In genomic region chr15:34418435-34418834, GRCh38 we compare ENCODE assay signal across 8 cellular contexts. TPM values are rescaled to one million over a fixed set of nuclear protein-coding genes. Genes with fewer than 3 reads are reported as not detected.
A peak's percentile ranks its signal among the peaks of the same experiment; 100 is the strongest.
DNase-seq lines count a peak whose midpoint lies in the region; ATAC-seq and TF ChIP-seq lines count a peak whose summit lies in the region.
"Not testable (repeated sequence)": the region's sequence is repeated elsewhere in the genome, so short reads cannot be mapped to it uniquely, and the experiment has no call there.

No MANE protein-coding gene starts in this region.

- H3K27me3 ChIP-seq in upper lobe of right lung, result not testable (repeated sequence)

- peak; percentile 0 for DNase-seq in HT-29 (ENCODE audit: low spot score)
- DNase-seq in T-helper 2 cell treated with Interferon-gamma antibody and Interleukin-4, amounts not matched to agents 5 μg/mL and 100 μg/mL, for 36 hours (ENCODE audit: low spot score); activated CD8-positive, alpha-beta T cell treated with anti-CD3 and anti-CD28 coated beads, Interleukin-2, amount 10 ng/mL, durations not matched to agents 7 days and 5 days; activated T-helper 1 cell treated with anti-CD3 and anti-CD28 coated beads, Interleukin-12 subunit alpha, Interleukin-12 subunit beta, Interleukin-2, Interleukin-4 antibody, amounts not matched to agents 30 ng/mL and 10 ng/mL and 1 ng/mL, durations not matched to agents 14 hours and 24 hours and 36 hours (ENCODE audit: low spot score); immature natural killer cell; upper lobe of right lung: not testable (repeated sequence)
- peak; percentile 50 for DNase-seq in activated CD4-positive, alpha-beta T cell treated with anti-CD3 and anti-CD28 coated beads, Interleukin-2, amount 10 ng/mL, durations not matched to agents 24 days and 14 days

- not testable (repeated sequence) for H3K27me3 Mint-ChIP-seq in T-helper 2 cell treated with Interferon-gamma antibody and Interleukin-4, amounts not matched to agents 5 μg/mL and 100 μg/mL, for 36 hours (ENCODE audit: low read depth); activated CD4-positive, alpha-beta T cell treated with anti-CD3 and anti-CD28 coated beads, Interleukin-2, amount 10 ng/mL, durations not matched to agents 24 days and 14 days; activated CD8-positive, alpha-beta T cell treated with anti-CD3 and anti-CD28 coated beads, Interleukin-2, amount 10 ng/mL, durations not matched to agents 7 days and 5 days (ENCODE audit: low read depth); activated T-helper 1 cell treated with anti-CD3 and anti-CD28 coated beads, Interleukin-12 subunit alpha, Interleukin-12 subunit beta, Interleukin-2, Interleukin-4 antibody, amounts not matched to agents 30 ng/mL and 10 ng/mL and 1 ng/mL, durations not matched to agents 14 hours and 24 hours and 36 hours (ENCODE audit: insufficient read depth); dendritic cell treated with granulocyte-macrophage colony-stimulating factor and Interleukin-4, amounts not matched to agents 40 ng/mL and 50 ng/mL, for 4 days; immature natural killer cell (ENCODE audit: low read depth in 3 of 3)

- not testable (repeated sequence) for H3K4me3 ChIP-seq in upper lobe of right lung

- H3K4me1 ChIP-seq in upper lobe of right lung, result not testable (repeated sequence)

- peak overlapping the region; percentile 4 for H3K27ac Mint-ChIP-seq in T-helper 2 cell treated with Interferon-gamma antibody and Interleukin-4, amounts not matched to agents 5 μg/mL and 100 μg/mL, for 36 hours
- H3K27ac Mint-ChIP-seq in activated CD4-positive, alpha-beta T cell treated with anti-CD3 and anti-CD28 coated beads, Interleukin-2, amount 10 ng/mL, durations not matched to agents 24 days and 14 days, result peak overlapping the region; percentile 13
- H3K27ac Mint-ChIP-seq in activated CD8-positive, alpha-beta T cell treated with anti-CD3 and anti-CD28 coated beads, Interleukin-2, amount 10 ng/mL, durations not matched to agents 7 days and 5 days, result peak overlapping the region; percentile 19
- H3K27ac Mint-ChIP-seq in activated T-helper 1 cell treated with anti-CD3 and anti-CD28 coated beads, Interleukin-12 subunit alpha, Interleukin-12 subunit beta, Interleukin-2, Interleukin-4 antibody, amounts not matched to agents 30 ng/mL and 10 ng/mL and 1 ng/mL, durations not matched to agents 14 hours and 24 hours and 36 hours, result peak overlapping the region; percentile 55
- peak overlapping the region; percentile 65 for H3K27ac Mint-ChIP-seq in dendritic cell treated with granulocyte-macrophage colony-stimulating factor and Interleukin-4, amounts not matched to agents 40 ng/mL and 50 ng/mL, for 4 days
- H3K27ac Mint-ChIP-seq in immature natural killer cell, result peak overlapping the region in 1 of 6 donors; percentile 18

- not testable (repeated sequence) for H3K9me3 ChIP-seq in upper lobe of right lung

- not testable (repeated sequence) for H3K9me3 Mint-ChIP-seq in T-helper 2 cell treated with Interferon-gamma antibody and Interleukin-4, amounts not matched to agents 5 μg/mL and 100 μg/mL, for 36 hours; activated CD4-positive, alpha-beta T cell treated with anti-CD3 and anti-CD28 coated beads, Interleukin-2, amount 10 ng/mL, durations not matched to agents 24 days and 14 days; activated CD8-positive, alpha-beta T cell treated with anti-CD3 and anti-CD28 coated beads, Interleukin-2, amount 10 ng/mL, durations not matched to agents 7 days and 5 days (ENCODE audit: insufficient read depth); activated T-helper 1 cell treated with anti-CD3 and anti-CD28 coated beads, Interleukin-12 subunit alpha, Interleukin-12 subunit beta, Interleukin-2, Interleukin-4 antibody, amounts not matched to agents 30 ng/mL and 10 ng/mL and 1 ng/mL, durations not matched to agents 14 hours and 24 hours and 36 hours; dendritic cell treated with granulocyte-macrophage colony-stimulating factor and Interleukin-4, amounts not matched to agents 40 ng/mL and 50 ng/mL, for 4 days; immature natural killer cell

- H3K27ac ChIP-seq in upper lobe of right lung, result not testable (repeated sequence)

- POLR2A ChIA-PET in activated CD8-positive, alpha-beta T cell treated with anti-CD3 and anti-CD28 coated beads, Interleukin-2, amount 10 ng/mL, durations not matched to agents 7 days and 5 days (lab: Charles Lee), result not testable (repeated sequence)

- H3K4me1 Mint-ChIP-seq in T-helper 2 cell treated with Interferon-gamma antibody and Interleukin-4, amounts not matched to agents 5 μg/mL and 100 μg/mL, for 36 hours (ENCODE audit: low read depth); activated CD4-positive, alpha-beta T cell treated with anti-CD3 and anti-CD28 coated beads, Interleukin-2, amount 10 ng/mL, durations not matched to agents 24 days and 14 days; activated CD8-positive, alpha-beta T cell treated with anti-CD3 and anti-CD28 coated beads, Interleukin-2, amount 10 ng/mL, durations not matched to agents 7 days and 5 days (ENCODE audit: low read depth); activated T-helper 1 cell treated with anti-CD3 and anti-CD28 coated beads, Interleukin-12 subunit alpha, Interleukin-12 subunit beta, Interleukin-2, Interleukin-4 antibody, amounts not matched to agents 30 ng/mL and 10 ng/mL and 1 ng/mL, durations not matched to agents 14 hours and 24 hours and 36 hours (ENCODE audit: low read depth); dendritic cell treated with granulocyte-macrophage colony-stimulating factor and Interleukin-4, amounts not matched to agents 40 ng/mL and 50 ng/mL, for 4 days (ENCODE audit: low read depth); immature natural killer cell: not testable (repeated sequence)

- intact Hi-C loops in activated CD4-positive, alpha-beta T cell treated with anti-CD3 and anti-CD28 coated beads, Interleukin-2, amount 10 ng/mL, durations not matched to agents 24 days and 14 days (cut with micrococcal nuclease); activated T-helper 1 cell treated with anti-CD3 and anti-CD28 coated beads, Interleukin-12 subunit alpha, Interleukin-12 subunit beta, Interleukin-2, Interleukin-4 antibody, amounts not matched to agents 30 ng/mL and 10 ng/mL and 1 ng/mL, durations not matched to agents 14 hours and 24 hours and 36 hours (cut with micrococcal nuclease); dendritic cell treated with granulocyte-macrophage colony-stimulating factor and Interleukin-4, amounts not matched to agents 40 ng/mL and 50 ng/mL, for 4 days (cut with micrococcal nuclease); upper lobe of right lung (cut with DNase I): not testable (repeated sequence)

- not testable (repeated sequence) for TF ChIP-seq CTCF in upper lobe of right lung (IDR thresholded peaks at IDR 0.05)

- CTCF ChIA-PET in activated CD8-positive, alpha-beta T cell treated with anti-CD3 and anti-CD28 coated beads, Interleukin-2, amount 10 ng/mL, durations not matched to agents 7 days and 5 days (lab: Charles Lee), result not testable (repeated sequence)

- not testable (repeated sequence) for H3K36me3 Mint-ChIP-seq in T-helper 2 cell treated with Interferon-gamma antibody and Interleukin-4, amounts not matched to agents 5 μg/mL and 100 μg/mL, for 36 hours (ENCODE audit: low read depth); activated CD4-positive, alpha-beta T cell treated with anti-CD3 and anti-CD28 coated beads, Interleukin-2, amount 10 ng/mL, durations not matched to agents 24 days and 14 days (ENCODE audit: low read depth); activated CD8-positive, alpha-beta T cell treated with anti-CD3 and anti-CD28 coated beads, Interleukin-2, amount 10 ng/mL, durations not matched to agents 7 days and 5 days (ENCODE audit: low read depth); activated T-helper 1 cell treated with anti-CD3 and anti-CD28 coated beads, Interleukin-12 subunit alpha, Interleukin-12 subunit beta, Interleukin-2, Interleukin-4 antibody, amounts not matched to agents 30 ng/mL and 10 ng/mL and 1 ng/mL, durations not matched to agents 14 hours and 24 hours and 36 hours (ENCODE audit: low read depth); dendritic cell treated with granulocyte-macrophage colony-stimulating factor and Interleukin-4, amounts not matched to agents 40 ng/mL and 50 ng/mL, for 4 days (ENCODE audit: low read depth); immature natural killer cell

- not testable (repeated sequence) for ATAC-seq in activated CD8-positive, alpha-beta T cell treated with anti-CD3 and anti-CD28 coated beads, Interleukin-2, amount 10 ng/mL, durations not matched to agents 7 days and 5 days
- peak; percentile 33 for ATAC-seq in upper lobe of right lung

- not testable (repeated sequence) for H3K36me3 ChIP-seq in upper lobe of right lung

- not testable (repeated sequence) for H3K4me3 Mint-ChIP-seq in T-helper 2 cell treated with Interferon-gamma antibody and Interleukin-4, amounts not matched to agents 5 μg/mL and 100 μg/mL, for 36 hours; activated CD4-positive, alpha-beta T cell treated with anti-CD3 and anti-CD28 coated beads, Interleukin-2, amount 10 ng/mL, durations not matched to agents 24 days and 14 days; activated CD8-positive, alpha-beta T cell treated with anti-CD3 and anti-CD28 coated beads, Interleukin-2, amount 10 ng/mL, durations not matched to agents 7 days and 5 days; dendritic cell treated with granulocyte-macrophage colony-stimulating factor and Interleukin-4, amounts not matched to agents 40 ng/mL and 50 ng/mL, for 4 days
- peak overlapping the region; percentile 1 for H3K4me3 Mint-ChIP-seq in activated T-helper 1 cell treated with anti-CD3 and anti-CD28 coated beads, Interleukin-12 subunit alpha, Interleukin-12 subunit beta, Interleukin-2, Interleukin-4 antibody, amounts not matched to agents 30 ng/mL and 10 ng/mL and 1 ng/mL, durations not matched to agents 14 hours and 24 hours and 36 hours
- peak overlapping the region in 4 of 5 donors; percentile 6 to 33 (median 17) for H3K4me3 Mint-ChIP-seq in immature natural killer cell

RNA-seq across cellular contexts. Expression of gene GOLGA8A, which starts 19.2 kb away (rescaled TPM):
- total RNA-seq in HT-29 (2014; rRNA removed; shearing (Covaris generic)), result 16.4 and 22.0 TPM in 2 replicates
- 244 and 246 TPM in 2 replicates for total RNA-seq in activated CD4-positive, alpha-beta T cell treated with anti-CD3 and anti-CD28 coated beads, Interleukin-2, amount 10 ng/mL, durations not matched to agents 24 days and 14 days
- 100 to 1,000 TPM; 207 to 215 TPM for total RNA-seq in activated CD8-positive, alpha-beta T cell treated with anti-CD3 and anti-CD28 coated beads, Interleukin-2, amount 10 ng/mL, durations not matched to agents 7 days and 5 days
- total RNA-seq in activated T-helper 1 cell treated with anti-CD3 and anti-CD28 coated beads, Interleukin-12 subunit alpha, Interleukin-12 subunit beta, Interleukin-2, Interleukin-4 antibody, amounts not matched to agents 30 ng/mL and 10 ng/mL and 1 ng/mL, durations not matched to agents 14 hours and 24 hours and 36 hours, result 264 and 275 TPM in 2 replicates
- under 1 TPM; 0.73 to 0.98 (median 0.84) TPM for polyA plus RNA-seq in immature natural killer cell
- total RNA-seq in upper lobe of right lung, result 80.8 TPM

RNA-seq across cellular contexts. Expression of gene LPCAT4, which starts 51.4 kb away (rescaled TPM):
- 47.7 and 72.8 TPM in 2 replicates for total RNA-seq in HT-29 (2014; rRNA removed; shearing (Covaris generic))
- 63.9 and 67.3 TPM in 2 replicates for total RNA-seq in activated CD4-positive, alpha-beta T cell treated with anti-CD3 and anti-CD28 coated beads, Interleukin-2, amount 10 ng/mL, durations not matched to agents 24 days and 14 days
- total RNA-seq in activated CD8-positive, alpha-beta T cell treated with anti-CD3 and anti-CD28 coated beads, Interleukin-2, amount 10 ng/mL, durations not matched to agents 7 days and 5 days, result 100 to 1,000 TPM; 106 to 115 TPM
- 78.0 and 80.8 TPM in 2 replicates for total RNA-seq in activated T-helper 1 cell treated with anti-CD3 and anti-CD28 coated beads, Interleukin-12 subunit alpha, Interleukin-12 subunit beta, Interleukin-2, Interleukin-4 antibody, amounts not matched to agents 30 ng/mL and 10 ng/mL and 1 ng/mL, durations not matched to agents 14 hours and 24 hours and 36 hours
- polyA plus RNA-seq in immature natural killer cell, result 1 to 10 TPM; 7.0 to 9.2 (median 7.3) TPM
- 31.5 TPM for total RNA-seq in upper lobe of right lung
